ENCODE assay signal across 12 cellular contexts in the genomic region with DNA sequence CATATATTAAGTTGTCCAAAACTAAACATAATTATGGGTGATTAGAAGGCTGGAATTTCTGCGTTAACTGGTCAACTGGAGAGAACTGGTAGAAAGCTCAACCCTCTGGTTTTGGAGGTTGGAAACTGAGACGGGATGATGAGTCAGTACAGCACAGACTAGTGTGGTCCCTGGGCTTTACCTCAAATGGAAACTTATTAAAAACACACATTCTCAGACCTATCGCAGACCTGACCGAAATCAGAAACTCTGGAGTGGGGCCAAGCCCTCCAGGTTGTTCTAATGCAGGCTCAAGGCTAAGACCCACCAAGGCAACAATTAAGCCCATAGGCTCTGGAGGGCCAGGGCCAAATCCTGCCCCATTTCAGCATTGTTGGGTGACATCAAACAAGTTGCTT.
DNase-seq lines count a peak whose midpoint lies in the region; ATAC-seq and TF ChIP-seq lines count a peak whose summit lies in the region.
"Had no signal": no experiment of that assay in that cellular context is flagged by ENCODE, and none has a peak within 500 bp of the region (broad histone marks: within the 10 kb centered on the region; RNA-seq: fewer than 3 reads in every experiment).

No MANE protein-coding gene starts in this region.

- intact Hi-C loops in posterior vena cava (cut with DNase I) (no loop called here), ovary (cut with DNase I) (no loop called here)

- WGBS in ovary, 3 donors: 80 to 92% (median 86%) methylated on average over 4 of the region's 4 CpGs

- peak overlapping the region; percentile 67 for H3K27ac ChIP-seq in brain microvascular endothelial cell
- no peak overlapping the region for H3K27ac ChIP-seq in ovary
- H3K27ac ChIP-seq: WERI-Rb-1 had no signal

- TF ChIP-seq POLR2A in ovary (IDR thresholded peaks at IDR 0.05): no peak

- H3K9me3 ChIP-seq in ovary: no peaks in the 10 kb centered on the region
- H3K9me3 ChIP-seq: mucosa of descending colon had no signal

- in situ Hi-C loops in brain microvascular endothelial cell (cut with HindIII; ENCODE audit: low pct_ligation_motif_present, low sequenced_read_pairs): no loop called here

- no peak for TF ChIP-seq EP300 in ovary (IDR thresholded peaks at IDR 0.05)

- DNase-seq in Daoy (ENCODE audit: low read depth) (peak; percentile 68), brain microvascular endothelial cell (peak; percentile 46), posterior vena cava (ENCODE audit: low spot score) (no peak), ovary (no peak), HUDEP-2 (lab: John Stamatoyannopoulos, UW; ENCODE audit: unreplicated experiment in 76 of 76) (no peak)
- DNase-seq in activated CD4-positive, alpha-beta T cell treated with anti-CD3 and anti-CD28 coated beads, Interleukin-2, amount 50 U/mL, for 4 hours: no peak
- DNase-seq: CD4-positive, CD25-positive, alpha-beta regulatory T cell; mucosa of descending colon; NCI-H774; WERI-Rb-1 had no signal

- H3K27me3 ChIP-seq in brain microvascular endothelial cell (replicated peaks) (no peaks in the 10 kb centered on the region), ovary (no peaks in the 10 kb centered on the region)

- H3K4me3 ChIP-seq in brain microvascular endothelial cell (ENCODE audit: low read depth, low read length) (no peak overlapping the region), ovary (no peak overlapping the region)
- H3K4me3 ChIP-seq: mucosa of descending colon had no signal

- H3K4me1 ChIP-seq in ovary (ENCODE audit: insufficient read depth): peaks cover 2% of the 10 kb centered on the region

- ATAC-seq in GM21447 (IDR thresholded peaks at IDR 0.05; ENCODE audit: unreplicated experiment) (peak; percentile 62), HG03378 (IDR thresholded peaks at IDR 0.05; ENCODE audit: unreplicated experiment) (peak; percentile 78)

- H3K36me3 ChIP-seq in brain microvascular endothelial cell (replicated peaks): no peaks in the 10 kb centered on the region
- no peaks in the 10 kb centered on the region for H3K36me3 ChIP-seq in ovary
- H3K36me3 ChIP-seq: WERI-Rb-1 had no signal

- TF ChIP-seq CTCF in brain microvascular endothelial cell (IDR thresholded peaks at IDR 0.05; ENCODE audit: low read depth, low read length, missing control alignments) (no peak), ovary (IDR thresholded peaks at IDR 0.05) (no peak)

Comparison
In these comparisons a context has a peak if more than half of its experiments do, and no peak if none do; other contexts are left out.
1. DNase-seq: peak in Daoy (single experiment) and brain microvascular endothelial cell (single experiment); none in posterior vena cava (single experiment), ovary (0 of 5), activated CD4-positive, alpha-beta T cell treated with anti-CD3 and anti-CD28 coated beads, Interleukin-2, amount 50 U/mL, for 4 hours (0 of 2) and HUDEP-2 (0 of 76).